ENCODE assay signal across 8 cellular contexts in the genomic region with DNA sequence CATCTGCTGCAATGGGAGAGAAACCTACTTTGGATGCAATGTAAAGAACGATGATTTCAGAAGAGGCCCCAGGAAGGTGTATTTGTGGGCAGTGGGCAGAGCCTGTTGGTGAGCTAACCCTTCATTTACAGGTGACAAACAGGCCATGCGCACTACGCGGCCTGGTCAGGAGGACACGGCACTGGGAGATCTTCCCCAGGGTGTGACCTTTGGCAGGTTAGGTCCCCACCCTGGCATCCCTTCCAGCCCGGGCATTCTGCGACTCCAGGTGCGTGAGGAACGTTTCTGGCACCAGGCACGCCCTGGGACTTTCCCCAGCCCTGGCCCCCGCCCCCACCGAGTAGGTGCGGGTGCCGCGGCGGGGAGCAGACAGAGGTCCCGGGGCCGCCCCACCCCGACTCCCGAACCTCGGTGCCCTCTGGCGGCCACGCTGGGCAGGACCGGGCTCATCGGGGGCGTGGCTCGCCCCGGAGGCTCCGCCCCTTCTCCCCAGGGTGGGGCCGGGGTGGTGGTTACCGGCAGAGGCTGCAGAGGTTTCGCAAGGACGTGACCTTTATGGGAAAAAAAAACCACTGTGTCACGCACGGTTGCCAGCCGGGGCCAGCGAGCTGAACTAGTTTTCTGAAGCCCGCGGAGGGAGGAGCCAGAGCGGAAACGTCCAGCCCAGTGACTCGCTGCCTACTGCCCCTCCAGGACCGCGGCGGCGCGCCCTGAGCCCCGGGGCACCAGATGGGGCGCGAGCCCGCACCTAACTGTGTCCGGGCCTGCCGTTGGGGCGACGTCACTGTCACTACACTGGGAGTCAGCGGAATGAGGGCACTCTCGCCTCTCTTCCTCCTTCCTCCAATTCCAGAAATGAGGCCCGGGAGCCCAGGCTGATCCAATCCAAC. TPM values are rescaled to one million over a fixed set of nuclear protein-coding genes. Genes with fewer than 3 reads are reported as not detected.
DNase-seq lines count a peak whose midpoint lies in the region; ATAC-seq and TF ChIP-seq lines count a peak whose summit lies in the region.

No MANE protein-coding gene starts in this region.

- H3K36me3 Mint-ChIP-seq in naive B cell: no peaks in the 10 kb centered on the region
- H3K36me3 Mint-ChIP-seq in stimulated activated naive B cell treated with anti-CD40 and anti-IgM and Interleukin-4, amounts not matched to agents 10 μg/mL and 1 μg/mL and 100 μg/mL, for 72 hours: no peaks in the 10 kb centered on the region

- H3K27me3 ChIP-seq in esophagus muscularis mucosa: no peaks in the 10 kb centered on the region

- no peaks in the 10 kb centered on the region for H3K27me3 Mint-ChIP-seq in naive B cell
- H3K27me3 Mint-ChIP-seq in stimulated activated naive B cell treated with anti-CD40 and anti-IgM and Interleukin-4, amounts not matched to agents 10 μg/mL and 1 μg/mL and 100 μg/mL, for 72 hours: no peaks in the 10 kb centered on the region

- H3K36me3 ChIP-seq in esophagus muscularis mucosa: no peaks in the 10 kb centered on the region

- H3K27ac ChIP-seq in esophagus muscularis mucosa (replicated peaks in 1 of 4): peak overlapping the region; percentile 55 to 80 (median 74)

- H3K9me3 Mint-ChIP-seq in naive B cell: peaks cover 0 to 4% (median 0%) of the 10 kb centered on the region in 7 donors
- no peaks in the 10 kb centered on the region for H3K9me3 Mint-ChIP-seq in stimulated activated naive B cell treated with anti-CD40 and anti-IgM and Interleukin-4, amounts not matched to agents 10 μg/mL and 1 μg/mL and 100 μg/mL, for 72 hours

- peak overlapping the region; percentile 51 to 89 (median 70) for H3K4me3 Mint-ChIP-seq in naive B cell
- peak overlapping the region; percentile 83 to 87 for H3K4me3 Mint-ChIP-seq in stimulated activated naive B cell treated with anti-CD40 and anti-IgM and Interleukin-4, amounts not matched to agents 10 μg/mL and 1 μg/mL and 100 μg/mL, for 72 hours

- WGBS in esophagus muscularis mucosa: 37% methylated on average over 12 of the region's 58 CpGs

- peak overlapping the region in 4 of 6 donors; percentile 20 to 87 (median 49) for H3K27ac Mint-ChIP-seq in naive B cell
- peak overlapping the region; percentile 93 for H3K27ac Mint-ChIP-seq in stimulated activated naive B cell treated with anti-CD40 and anti-IgM and Interleukin-4, amounts not matched to agents 10 μg/mL and 1 μg/mL and 100 μg/mL, for 72 hours

- peak overlapping the region; percentile 35 to 48 (median 40) for H3K4me3 ChIP-seq in esophagus muscularis mucosa

- H3K4me1 ChIP-seq in esophagus muscularis mucosa: peaks cover 0 to 11% (median 7%) of the 10 kb centered on the region in 4 donors

- TF ChIP-seq POLR2A in esophagus muscularis mucosa (IDR thresholded peaks at IDR 0.05; ENCODE audit: low read depth): no peak

- H3K9me3 ChIP-seq in esophagus muscularis mucosa: no peaks in the 10 kb centered on the region

- intact Hi-C loops in esophagus muscularis mucosa (cut with DNase I): loop anchor here (10.0 kb wide), 1 partner anchor 107 kb away; a partner anchor contains a TSS

- DNase-seq in AG09319 (ENCODE audit: extremely low read depth, low read depth) (peak; percentile 76), NOMO-1 treated with dmso at 0.1 percent for 144 hours (lab: John Stamatoyannopoulos, UW; ENCODE audit: unreplicated experiment) (peak; percentile 87), activated T-cell treated with anti-CD3 and anti-CD28 coated beads for 48 hours (ENCODE audit: low read depth) (peak; percentile 87), esophagus muscularis mucosa (ENCODE audit: extremely low spot score) (peak; percentile 95), naive B cell (peak; percentile 82)
- peak; percentile 88 for DNase-seq in stimulated activated naive B cell treated with anti-CD40 and anti-IgM and Interleukin-4, amounts not matched to agents 10 μg/mL and 1 μg/mL and 100 μg/mL, for 72 hours

- peak; percentile 36 for TF ChIP-seq CTCF in AG09319 (IDR thresholded peaks at IDR 0.05; ENCODE audit: low read depth, low read length)
- peak; percentile 48 to 72 (median 71) for TF ChIP-seq CTCF in esophagus muscularis mucosa (IDR thresholded peaks at IDR 0.05)

- ATAC-seq in GM18868 (IDR thresholded peaks at IDR 0.05; ENCODE audit: unreplicated experiment): peak; percentile 90
- ATAC-seq in HG03103 (IDR thresholded peaks at IDR 0.05; ENCODE audit: low read depth, unreplicated experiment): peak; percentile 72
- peak; percentile 88 to 89 for ATAC-seq in naive B cell (ENCODE audit: low read depth in 2 of 2)
- ATAC-seq in stimulated activated naive B cell treated with anti-CD40 and anti-IgM and Interleukin-4, amounts not matched to agents 10 μg/mL and 1 μg/mL and 100 μg/mL, for 72 hours (replicated peaks): peak; percentile 89 to 90

- peak; percentile 70 for TF ChIP-seq EP300 in esophagus muscularis mucosa (IDR thresholded peaks at IDR 0.05)

- H3K4me1 Mint-ChIP-seq in naive B cell: peaks cover 11 to 34% (median 11%) of the 10 kb centered on the region in 3 donors
- peaks cover 9 to 24% of the 10 kb centered on the region in 2 donors for H3K4me1 Mint-ChIP-seq in stimulated activated naive B cell treated with anti-CD40 and anti-IgM and Interleukin-4, amounts not matched to agents 10 μg/mL and 1 μg/mL and 100 μg/mL, for 72 hours

RNA-seq across cellular contexts. Expression of a gene that starts 5.0 kb away (rescaled TPM):
- not detected for total RNA-seq in esophagus muscularis mucosa
- not detected for polyA plus RNA-seq in naive B cell (ENCODE audit: low read depth in 6 of 6)

Comparison
In these comparisons a context has a peak if more than half of its experiments do, and no peak if none do; other contexts are left out.
1. Peak in every context shown above with its lines: DNase-seq, ATAC-seq, H3K4me3 ChIP-seq and H3K27ac ChIP-seq.